In the genomic region with DNA sequence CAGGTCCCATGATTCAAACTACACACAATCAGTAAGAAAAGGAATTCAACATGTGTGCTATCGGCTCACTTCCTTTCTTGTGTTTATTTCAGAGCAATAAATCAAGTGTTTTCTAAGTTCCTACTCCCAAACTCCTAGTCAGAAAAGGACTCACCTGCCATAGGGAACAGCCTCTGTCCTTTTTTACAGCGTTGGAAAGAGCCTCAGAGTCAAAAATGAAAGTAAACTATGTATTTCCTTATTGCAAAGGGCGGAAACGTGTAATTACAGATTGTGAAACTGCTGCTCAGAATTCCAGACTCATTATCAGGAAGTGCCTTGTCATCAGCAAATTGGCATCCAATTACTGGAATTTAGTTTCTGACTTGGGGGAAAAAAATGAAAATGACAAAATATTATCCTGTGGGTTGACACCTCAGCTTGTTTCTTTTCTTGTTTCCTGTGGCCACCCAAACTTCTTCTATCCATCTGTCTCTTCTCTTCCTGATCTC, we compare ENCODE assay signal across 8 cellular contexts. TPM values are rescaled to one million over a fixed set of nuclear protein-coding genes. Genes with fewer than 3 reads are reported as not detected.
DNase-seq lines count a peak whose midpoint lies in the region; ATAC-seq and TF ChIP-seq lines count a peak whose summit lies in the region.

Gene CASP4, minus strand, starts transcription at position 210 of the 491 bp plus-strand sequence. Its CDS starts 49 bp downstream, at position 161.

- peaks cover 33% of the 10 kb centered on the region for H3K36me3 Mint-ChIP-seq in T-helper 1 cell treated with Interleukin-12 subunit alpha and Interleukin-12 subunit beta and Interleukin-4 antibody, amounts not matched to agents 30 μg/mL and 1 μg/mL, for 36 hours (ENCODE audit: low read depth)
- no peaks in the 10 kb centered on the region for H3K36me3 Mint-ChIP-seq in neural progenitor cell

- H3K4me3 ChIP-seq in neural progenitor cell, result no peak within 1 kb of the TSS

- no peaks in the 10 kb centered on the region for H3K79me2 ChIP-seq in neural progenitor cell (ENCODE audit: low read depth)

- peak within 1 kb of the TSS; percentile 93 for H3K4me3 Mint-ChIP-seq in T-helper 1 cell treated with Interleukin-12 subunit alpha and Interleukin-12 subunit beta and Interleukin-4 antibody, amounts not matched to agents 30 μg/mL and 1 μg/mL, for 36 hours
- no peak within 1 kb of the TSS for H3K4me3 Mint-ChIP-seq in neural progenitor cell

- H3K4me1 Mint-ChIP-seq in T-helper 1 cell treated with Interleukin-12 subunit alpha and Interleukin-12 subunit beta and Interleukin-4 antibody, amounts not matched to agents 30 μg/mL and 1 μg/mL, for 36 hours (ENCODE audit: low read depth), result peaks cover 38% of the 10 kb centered on the region
- no peaks in the 10 kb centered on the region for H3K4me1 Mint-ChIP-seq in neural progenitor cell

- peak within 1 kb of the TSS; percentile 90 for H3K27ac Mint-ChIP-seq in T-helper 1 cell treated with Interleukin-12 subunit alpha and Interleukin-12 subunit beta and Interleukin-4 antibody, amounts not matched to agents 30 μg/mL and 1 μg/mL, for 36 hours
- no peak within 1 kb of the TSS for H3K27ac Mint-ChIP-seq in neural progenitor cell

- peak; percentile 2 to 51 for DNase-seq in NCI-H2081 (lab: John Stamatoyannopoulos, UW)
- no peak for DNase-seq in NCI-H2081 treated with DMSO at 0.1 percent for 48 hours (lab: John Stamatoyannopoulos, UW)
- DNase-seq in KBM-7, result peak; percentile 83
- no peak for DNase-seq in neural progenitor cell (ENCODE audit: low spot score)
- no peak for DNase-seq in NCI-H446 (lab: John Stamatoyannopoulos, UW)

- no peaks in the 10 kb centered on the region for H3K27me3 Mint-ChIP-seq in T-helper 1 cell treated with Interleukin-12 subunit alpha and Interleukin-12 subunit beta and Interleukin-4 antibody, amounts not matched to agents 30 μg/mL and 1 μg/mL, for 36 hours (ENCODE audit: low read depth)
- H3K27me3 Mint-ChIP-seq in neural progenitor cell (ENCODE audit: insufficient read depth, low read depth), result peaks cover 7% of the 10 kb centered on the region

- H3K36me3 ChIP-seq in neural progenitor cell, result no peaks in the 10 kb centered on the region

- no peaks in the 10 kb centered on the region for H3F3A ChIP-seq in neural progenitor cell (ENCODE audit: low read depth)

- no peaks in the 10 kb centered on the region for H4K20me1 ChIP-seq in neural progenitor cell (ENCODE audit: low read depth)

- peak within 1 kb of the TSS; percentile 30 for H3K4me2 ChIP-seq in neural progenitor cell

- ATAC-seq in GM21717 (IDR thresholded peaks at IDR 0.05; ENCODE audit: unreplicated experiment) (peak; percentile 97), esophagus mucosa (peak; percentile 89)

- in situ Hi-C loops in KBM-7 (cut with MboI; ENCODE audit: low pct_unique_long_range_greater_than_20kb, low sequenced_read_pairs), result no loop called here

- H3K9me3 Mint-ChIP-seq in T-helper 1 cell treated with Interleukin-12 subunit alpha and Interleukin-12 subunit beta and Interleukin-4 antibody, amounts not matched to agents 30 μg/mL and 1 μg/mL, for 36 hours, result peaks cover 27% of the 10 kb centered on the region
- peaks cover 6% of the 10 kb centered on the region for H3K9me3 Mint-ChIP-seq in neural progenitor cell

- no peak within 1 kb of the TSS for H3K9ac ChIP-seq in neural progenitor cell

- no peaks in the 10 kb centered on the region for H3K27me3 ChIP-seq in neural progenitor cell

- H3K9me3 ChIP-seq in neural progenitor cell (ENCODE audit: low read depth), result peaks cover 3% of the 10 kb centered on the region

- peaks cover 8% of the 10 kb centered on the region for H3K4me1 ChIP-seq in neural progenitor cell

- H2AFZ ChIP-seq in neural progenitor cell (replicated peaks), result peak within 1 kb of the TSS; percentile 78

- no peak within 1 kb of the TSS for H3K27ac ChIP-seq in neural progenitor cell

- no peak for TF ChIP-seq CTCF in neural progenitor cell (IDR thresholded peaks at IDR 0.05)

RNA-seq across cellular contexts. Expression of gene CASP4, which starts in this region (rescaled TPM):
- total RNA-seq in esophagus mucosa, result 77.3 TPM
- not detected in 2 replicates for total RNA-seq in neural progenitor cell (ENCODE audit: low replicate concordance)

Comparison
In these comparisons a context has a peak if more than half of its experiments do, and no peak if none do; other contexts are left out.
1. RNA of gene CASP4 (total RNA-seq): 77.3 TPM in esophagus mucosa (single experiment); not detected in neural progenitor cell; every median in the first group is over 10 times any median in the second.
2. DNase-seq: peak in NCI-H2081 (2 of 2) and KBM-7 (single experiment); none in NCI-H2081 treated with DMSO at 0.1 percent for 48 hours (single experiment), neural progenitor cell (single experiment) and NCI-H446 (0 of 2).